Comparison of ENCODE assay signal across 24 cellular contexts in the genomic region with DNA sequence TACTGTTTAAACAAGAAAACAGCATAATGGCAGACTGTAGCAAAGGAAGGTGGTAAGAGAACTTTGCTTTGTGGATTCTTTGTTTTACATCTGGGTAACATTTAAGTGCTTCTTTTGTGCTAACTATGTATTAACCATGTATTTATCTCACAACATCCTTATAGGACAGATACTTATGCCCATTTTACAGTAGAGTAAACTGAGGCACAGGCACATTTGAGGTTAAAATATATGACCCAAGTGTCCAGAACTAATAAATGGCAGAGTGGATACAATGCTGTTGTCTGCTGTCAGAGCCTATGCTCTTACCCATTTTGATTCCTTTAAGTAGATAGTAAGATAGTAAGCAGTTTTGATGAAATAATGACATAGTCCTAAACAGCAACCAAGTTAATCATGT. TPM values are rescaled to one million over a fixed set of nuclear protein-coding genes. Genes with fewer than 3 reads are reported as not detected.
DNase-seq lines count a peak whose midpoint lies in the region; ATAC-seq and TF ChIP-seq lines count a peak whose summit lies in the region.
"Had no signal": no experiment of that assay in that cellular context is flagged by ENCODE, and none has a peak within 500 bp of the region (broad histone marks: within the 10 kb centered on the region; RNA-seq: fewer than 3 reads in every experiment).

No MANE protein-coding gene starts in this region.

- H3K27ac ChIP-seq in CD8-positive, alpha-beta memory T cell (ENCODE audit: low read depth, low read length): no peak overlapping the region
- peak overlapping the region; percentile 96 for H3K27ac ChIP-seq in psoas muscle
- H3K27ac ChIP-seq: heart right ventricle, neural progenitor cell, tibial nerve had no signal

- no peaks in the 10 kb centered on the region for H3K9me3 ChIP-seq in CD8-positive, alpha-beta memory T cell (ENCODE audit: low read length)
- no peaks in the 10 kb centered on the region for H3K9me3 ChIP-seq in psoas muscle
- H3K9me3 ChIP-seq: heart right ventricle, tibial nerve had no signal

- H3K9me3 Mint-ChIP-seq in activated T-cell treated with anti-CD3 and anti-CD28 coated beads, Interleukin-2, amount 50 U/mL, for 24 hours: no peaks in the 10 kb centered on the region
- no peaks in the 10 kb centered on the region for H3K9me3 Mint-ChIP-seq in CD8-positive, alpha-beta memory T cell
- no peaks in the 10 kb centered on the region for H3K9me3 Mint-ChIP-seq in central memory CD8-positive, alpha-beta T cell
- H3K9me3 Mint-ChIP-seq: neural progenitor cell had no signal

- no peak overlapping the region for H3K4me3 ChIP-seq in CD8-positive, alpha-beta memory T cell (ENCODE audit: low read length)
- H3K4me3 ChIP-seq in psoas muscle (no peak overlapping the region), foreskin fibroblast (ENCODE audit: low read depth in 1 of 2, low read length in 2 of 2) (no peak overlapping the region)
- H3K4me3 ChIP-seq: heart right ventricle, neural progenitor cell, smooth muscle cell, tibial nerve had no signal

- TF ChIP-seq CTCF in psoas muscle (IDR thresholded peaks at IDR 0.05): no peak
- no peak for TF ChIP-seq CTCF in foreskin fibroblast (IDR thresholded peaks at IDR 0.05; ENCODE audit: low read depth, low read length)

- peaks cover 3% of the 10 kb centered on the region for H3K36me3 ChIP-seq in CD8-positive, alpha-beta memory T cell (ENCODE audit: insufficient read depth, low read length)
- H3K36me3 ChIP-seq in psoas muscle (ENCODE audit: insufficient read depth in 1 of 2, low read depth in 1 of 2): peaks cover 0 to 10% of the 10 kb centered on the region in 2 donors
- H3K36me3 ChIP-seq: neural progenitor cell had no signal

- POLR2A ChIA-PET in CD8-positive, alpha-beta memory T cell (lab: Charles Lee): no interaction called here

- H3K36me3 Mint-ChIP-seq in activated T-cell treated with anti-CD3 and anti-CD28 coated beads, Interleukin-2, amount 50 U/mL, for 24 hours (ENCODE audit: low read depth): peaks cover 92% of the 10 kb centered on the region
- peaks cover 0 to 71% (median 16%) of the 10 kb centered on the region in 3 donors for H3K36me3 Mint-ChIP-seq in CD8-positive, alpha-beta memory T cell
- H3K36me3 Mint-ChIP-seq in central memory CD8-positive, alpha-beta T cell (ENCODE audit: insufficient read depth): peaks cover 57% of the 10 kb centered on the region

- CTCF ChIA-PET in CD8-positive, alpha-beta memory T cell (lab: Charles Lee): interaction anchor here (0.7 to 1.5 kb wide), 2 partner anchors 13 to 125 kb away, joined by 4 read pairs; no protein-coding TSS in a partner anchor

- no peaks in the 10 kb centered on the region for H3K27me3 ChIP-seq in CD8-positive, alpha-beta memory T cell (ENCODE audit: insufficient read depth, low read length, poor library complexity, severe bottlenecking)
- H3K27me3 ChIP-seq in psoas muscle (ENCODE audit: insufficient read depth in 3 of 3, low read length in 2 of 3): no peaks in the 10 kb centered on the region
- H3K27me3 ChIP-seq: heart right ventricle, neural progenitor cell, tibial nerve had no signal

- intact Hi-C loops in psoas muscle (cut with DNase I): no loop called here

- peak overlapping the region; percentile 91 for H3K27ac Mint-ChIP-seq in activated T-cell treated with anti-CD3 and anti-CD28 coated beads, Interleukin-2, amount 50 U/mL, for 24 hours
- peak overlapping the region in 7 of 8 donors; percentile 10 to 90 (median 54) for H3K27ac Mint-ChIP-seq in CD8-positive, alpha-beta memory T cell
- H3K27ac Mint-ChIP-seq in central memory CD8-positive, alpha-beta T cell (ENCODE audit: low read depth): peak overlapping the region; percentile 33
- H3K27ac Mint-ChIP-seq: neural progenitor cell had no signal

- no peak for DNase-seq in activated T-cell treated with anti-CD3 and anti-CD28 coated beads, Interleukin-2, amount 50 U/mL, for 24 hours
- no peak for DNase-seq in activated T-cell treated with anti-CD3 and anti-CD28 coated beads for 4 hours
- no peak for DNase-seq in CD8-positive, alpha-beta memory T cell
- no peak for DNase-seq in central memory CD8-positive, alpha-beta T cell (ENCODE audit: low spot score in 2 of 2)
- no peak for DNase-seq in psoas muscle
- DNase-seq in foreskin fibroblast: no peak
- no peak for DNase-seq in DMS 273 (lab: John Stamatoyannopoulos, UW; ENCODE audit: unreplicated experiment)
- DNase-seq in NCI-H146 (lab: John Stamatoyannopoulos, UW): no peak
- DNase-seq: activated CD4-positive, alpha-beta T cell treated with anti-CD3 and anti-CD28 coated beads for 48 hours; activated CD8-positive, alpha-beta memory T cell treated with anti-CD3 and anti-CD28 coated beads, Interleukin-2, amount 50 U/mL, for 48 hours; GF-D8; H7; heart right ventricle; midbrain; MM.1S; NCI-H1417 treated with DMSO at 0.1 percent for 48 hours; NCI-H2107; NCI-H446 treated with DMSO at 0.1 percent for 48 hours; PC-3; SHP77; stimulated activated naive CD4-positive, alpha-beta T cell treated with Interleukin-2 at 50 U/mL for 16 hours had no signal

- H3K4me1 ChIP-seq in CD8-positive, alpha-beta memory T cell (ENCODE audit: insufficient read depth, low read length): peaks cover 85% of the 10 kb centered on the region
- peaks cover 85% of the 10 kb centered on the region for H3K4me1 ChIP-seq in psoas muscle
- H3K4me1 ChIP-seq: neural progenitor cell had no signal

- H3K4me3 Mint-ChIP-seq in activated T-cell treated with anti-CD3 and anti-CD28 coated beads, Interleukin-2, amount 50 U/mL, for 24 hours: no peak overlapping the region
- peak overlapping the region in 5 of 7 donors; percentile 3 to 49 (median 12) for H3K4me3 Mint-ChIP-seq in CD8-positive, alpha-beta memory T cell
- H3K4me3 Mint-ChIP-seq in central memory CD8-positive, alpha-beta T cell: peak overlapping the region; percentile 12
- H3K4me3 Mint-ChIP-seq: neural progenitor cell had no signal

- ATAC-seq in central memory CD8-positive, alpha-beta T cell (replicated peaks; ENCODE audit: extremely low read depth, poor library complexity, severe bottlenecking): no peak
- ATAC-seq in psoas muscle: no peak
- ATAC-seq: heart right ventricle, PC-3 had no signal

- no peaks in the 10 kb centered on the region for H3K27me3 Mint-ChIP-seq in activated T-cell treated with anti-CD3 and anti-CD28 coated beads, Interleukin-2, amount 50 U/mL, for 24 hours
- H3K27me3 Mint-ChIP-seq in CD8-positive, alpha-beta memory T cell: no peaks in the 10 kb centered on the region
- no peaks in the 10 kb centered on the region for H3K27me3 Mint-ChIP-seq in central memory CD8-positive, alpha-beta T cell

- peaks cover 86% of the 10 kb centered on the region for H3K4me1 Mint-ChIP-seq in activated T-cell treated with anti-CD3 and anti-CD28 coated beads, Interleukin-2, amount 50 U/mL, for 24 hours (ENCODE audit: low read depth)
- H3K4me1 Mint-ChIP-seq in CD8-positive, alpha-beta memory T cell: peaks cover 79 to 96% (median 92%) of the 10 kb centered on the region in 3 donors
- peaks cover 71% of the 10 kb centered on the region for H3K4me1 Mint-ChIP-seq in central memory CD8-positive, alpha-beta T cell

RNA-seq across cellular contexts. Expression of a gene that starts 7.3 kb away (rescaled TPM):
- 100 to 1,000 TPM; 255 to 266 TPM for total RNA-seq in CD8-positive, alpha-beta memory T cell
- polyA plus RNA-seq in CD8-positive, alpha-beta memory T cell: 212 TPM
- 10 to 100 TPM; 24.2 to 39.1 (median 33.1) TPM for total RNA-seq in psoas muscle
- polyA plus RNA-seq in psoas muscle: 10 to 100 TPM; 14.8 to 73.3 (median 58.2) TPM

RNA-seq across cellular contexts. Expression of a gene that starts 7.9 kb away (rescaled TPM):
- total RNA-seq in CD8-positive, alpha-beta memory T cell: 10 to 100 TPM; 11.6 to 12.2 TPM
- polyA plus RNA-seq in CD8-positive, alpha-beta memory T cell: 11.3 TPM
- 10 to 100 TPM; 12.1 to 13.7 (median 12.5) TPM for total RNA-seq in psoas muscle
- polyA plus RNA-seq in psoas muscle: 10 to 100 TPM in 1 of 3 donors, 1 to 10 TPM in 2; 9.0 to 11.0 (median 9.3) TPM

RNA-seq across cellular contexts. Expression of a gene that starts 47.6 kb away (rescaled TPM):
- total RNA-seq in CD8-positive, alpha-beta memory T cell: 10 to 100 TPM; 29.9 to 31.0 TPM
- polyA plus RNA-seq in CD8-positive, alpha-beta memory T cell: 33.7 TPM
- total RNA-seq in psoas muscle: 10 to 100 TPM in 2 of 4 donors, 1 to 10 TPM in 2; 5.3 to 10.6 (median 8.3) TPM
- 1 to 10 TPM; 4.8 to 6.4 (median 6.4) TPM for polyA plus RNA-seq in psoas muscle

Comparison
In these comparisons a context has a peak if more than half of its experiments do, and no peak if none do; other contexts are left out.
1. H3K27ac Mint-ChIP-seq: peak in every context shown above with its lines; median percentile 91 in activated T-cell treated with anti-CD3 and anti-CD28 coated beads, Interleukin-2, amount 50 U/mL, for 24 hours; 54 in CD8-positive, alpha-beta memory T cell; 33 in central memory CD8-positive, alpha-beta T cell.
2. RNA of a gene that starts 7.3 kb away (total RNA-seq): 255 to 266 TPM in CD8-positive, alpha-beta memory T cell; 24.2 to 39.1 TPM in psoas muscle; every median in the first group is over 4 times any median in the second.